Comparison of ENCODE assay signal across 16 cellular contexts in genomic region chr14:70773182-70773862, GRCh38. TPM values are rescaled to one million over a fixed set of nuclear protein-coding genes. Genes with fewer than 3 reads are reported as not detected.
A peak's percentile ranks its signal among the peaks of the same experiment; 100 is the strongest.
DNase-seq lines count a peak whose midpoint lies in the region; ATAC-seq, FAIRE-seq and TF ChIP-seq lines count a peak whose summit lies in the region.
"Had no signal": no experiment of that assay in that cellular context is flagged by ENCODE, and none has a peak within 500 bp of the region (broad histone marks: within the 10 kb centered on the region; RNA-seq: fewer than 3 reads in every experiment).

No MANE protein-coding gene starts in this region.

- peaks cover 0 to 5% of the 10 kb centered on the region in 2 donors for H3K27me3 Mint-ChIP-seq in natural killer cell treated with Interleukin-12 subunit alpha and Interleukin-12 subunit beta and Interleukin-15 and Interleukin-18, amount 100 ng/mL, for 72 hours

- FAIRE-seq in islet of Langerhans (lab: Jason Lieb, UNC), result peak; percentile 76
- FAIRE-seq in small intestine (lab: Jason Lieb, UNC), result no peak

- H3K27ac Mint-ChIP-seq in natural killer cell treated with Interleukin-12 subunit alpha and Interleukin-12 subunit beta and Interleukin-15 and Interleukin-18, amount 100 ng/mL, for 72 hours, result no peak overlapping the region
- H3K27ac Mint-ChIP-seq: CD14-positive monocyte; CD8-positive, alpha-beta T cell had no signal

- H3K4me3 ChIP-seq in RWPE2 (ENCODE audit: severe bottlenecking) (no peak overlapping the region), small intestine (ENCODE audit: low read depth in 1 of 2, low read length in 2 of 2) (no peak overlapping the region)
- H3K4me3 ChIP-seq: GM23248 had no signal

- H3K27me3 ChIP-seq in RWPE2 (ENCODE audit: insufficient read depth, poor library complexity, severe bottlenecking), result no peaks in the 10 kb centered on the region
- H3K27me3 ChIP-seq in small intestine (ENCODE audit: control insufficient read depth in 2 of 2, insufficient read depth in 2 of 2, low read length in 2 of 2), result no peaks in the 10 kb centered on the region

- TF ChIP-seq CTCF in RWPE2 (IDR thresholded peaks at IDR 0.05; ENCODE audit: poor library complexity, severe bottlenecking), result no peak

- peaks cover 58% of the 10 kb centered on the region for H3K4me1 ChIP-seq in RWPE2 (ENCODE audit: insufficient read depth, poor library complexity, severe bottlenecking)
- H3K4me1 ChIP-seq in small intestine (ENCODE audit: control insufficient read depth in 2 of 2, insufficient read depth in 1 of 2, low read depth in 1 of 2, low read length in 1 of 2), result no peaks in the 10 kb centered on the region
- H3K4me1 ChIP-seq: Caco-2 had no signal

- WGBS in small intestine, 3 donors, result 79 to 91% (median 85%) methylated on average over 3 of the region's 3 CpGs

- no peaks in the 10 kb centered on the region for H3K9me3 ChIP-seq in RWPE2 (ENCODE audit: severe bottlenecking)
- H3K9me3 ChIP-seq in small intestine (ENCODE audit: control insufficient read depth, low read depth), result no peaks in the 10 kb centered on the region
- H3K9me3 ChIP-seq: Caco-2 had no signal

- H3K36me3 Mint-ChIP-seq in natural killer cell treated with Interleukin-12 subunit alpha and Interleukin-12 subunit beta and Interleukin-15 and Interleukin-18, amount 100 ng/mL, for 72 hours, result no peaks in the 10 kb centered on the region
- H3K36me3 Mint-ChIP-seq: CD14-positive monocyte had no signal

- DNase-seq in NCI-H82 (lab: John Stamatoyannopoulos, UW) (peak; percentile 57), NCI-H82 treated with DMSO at 0.1 percent for 48 hours (lab: John Stamatoyannopoulos, UW; ENCODE audit: unreplicated experiment) (no peak), RWPE2 (ENCODE audit: low spot score) (no peak), small intestine (peak; percentile 21), COLO668 (lab: John Stamatoyannopoulos, UW; ENCODE audit: unreplicated experiment) (no peak)
- no peak for DNase-seq in natural killer cell treated with Interleukin-12 subunit alpha and Interleukin-12 subunit beta and Interleukin-15 and Interleukin-18, amount 100 ng/mL, for 72 hours (ENCODE audit: low spot score)
- DNase-seq: Caco-2; CD8-positive, alpha-beta T cell; DMS53; GF-D8; GM23248; H7 had no signal

- ATAC-seq in RWPE2 (ENCODE audit: low read depth) (no peak), HG03196 (IDR thresholded peaks at IDR 0.05; ENCODE audit: unreplicated experiment) (no peak)
- no peak for ATAC-seq in natural killer cell treated with Interleukin-12 subunit alpha and Interleukin-12 subunit beta and Interleukin-15 and Interleukin-18, amount 100 ng/mL, for 72 hours
- ATAC-seq: CD8-positive, alpha-beta T cell had no signal

- no peak overlapping the region for H3K4me3 Mint-ChIP-seq in natural killer cell treated with Interleukin-12 subunit alpha and Interleukin-12 subunit beta and Interleukin-15 and Interleukin-18, amount 100 ng/mL, for 72 hours
- H3K4me3 Mint-ChIP-seq: CD14-positive monocyte; CD8-positive, alpha-beta T cell had no signal

- no peaks in the 10 kb centered on the region for H3K9me3 Mint-ChIP-seq in natural killer cell treated with Interleukin-12 subunit alpha and Interleukin-12 subunit beta and Interleukin-15 and Interleukin-18, amount 100 ng/mL, for 72 hours
- H3K9me3 Mint-ChIP-seq: CD14-positive monocyte; CD8-positive, alpha-beta T cell had no signal

- H3K36me3 ChIP-seq in RWPE2 (ENCODE audit: low read depth) (peaks cover 39% of the 10 kb centered on the region), small intestine (ENCODE audit: control insufficient read depth in 2 of 2, insufficient read depth in 2 of 2, low read length in 2 of 2) (no peaks in the 10 kb centered on the region)

- peak overlapping the region; percentile 89 for H3K27ac ChIP-seq in RWPE2 (ENCODE audit: poor library complexity, severe bottlenecking)
- H3K27ac ChIP-seq in small intestine (ENCODE audit: low read depth in 1 of 2, low read length in 1 of 2), result no peak overlapping the region
- H3K27ac ChIP-seq: 22Rv1, GM23248 had no signal

- no peaks in the 10 kb centered on the region for H3K4me1 Mint-ChIP-seq in natural killer cell treated with Interleukin-12 subunit alpha and Interleukin-12 subunit beta and Interleukin-15 and Interleukin-18, amount 100 ng/mL, for 72 hours (ENCODE audit: low read depth in 2 of 2)
- H3K4me1 Mint-ChIP-seq: CD14-positive monocyte had no signal

RNA-seq across cellular contexts. Expression of gene MAP3K9, which starts 36.0 kb away (rescaled TPM):
- polyA plus RNA-seq in small intestine, result 1 to 10 TPM in 2 of 3 donors, under 1 TPM in 1; 0.81 to 3.8 (median 1.3) TPM
- 10 to 100 TPM in 1 of 2 donors, 1 to 10 TPM in 1; 4.2 to 13.7 TPM for total RNA-seq in natural killer cell treated with Interleukin-12 subunit alpha and Interleukin-12 subunit beta and Interleukin-15 and Interleukin-18, amount 100 ng/mL, for 72 hours
- total RNA-seq: GM23248 had no signal
- polyA plus RNA-seq: CD14-positive monocyte had no signal

Comparison
In these comparisons a context has a peak if more than half of its experiments do, and no peak if none do; other contexts are left out.
1. DNase-seq: peak in NCI-H82 (single experiment) and small intestine (single experiment); none in NCI-H82 treated with DMSO at 0.1 percent for 48 hours (single experiment), RWPE2 (single experiment), natural killer cell treated with Interleukin-12 subunit alpha and Interleukin-12 subunit beta and Interleukin-15 and Interleukin-18, amount 100 ng/mL, for 72 hours (single experiment) and COLO668 (single experiment).